Comparison of ENCODE assay signal across 14 cellular contexts in the genomic region with DNA sequence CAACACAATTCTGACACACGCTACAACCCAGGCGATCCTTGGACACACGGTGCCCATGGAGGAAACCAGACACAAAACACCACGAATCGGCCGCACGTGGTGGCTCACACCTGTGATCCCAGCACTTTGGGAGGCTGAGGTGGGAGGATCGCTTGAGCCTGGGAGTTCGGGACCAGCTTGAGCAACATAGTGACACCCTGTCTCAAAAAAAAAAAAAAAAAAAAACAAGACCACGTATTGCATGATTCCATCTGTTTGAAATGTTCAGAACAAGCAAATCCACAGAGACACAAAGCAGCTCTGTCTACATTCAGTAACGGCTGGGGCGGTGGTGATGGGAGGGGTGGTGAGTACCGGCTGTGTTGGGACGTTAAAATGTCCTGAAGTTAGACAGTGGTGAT. TPM values are rescaled to one million over a fixed set of nuclear protein-coding genes. Genes with fewer than 3 reads are reported as not detected.
DNase-seq lines count a peak whose midpoint lies in the region; ATAC-seq and TF ChIP-seq lines count a peak whose summit lies in the region.
"Had no signal": no experiment of that assay in that cellular context is flagged by ENCODE, and none has a peak within 500 bp of the region (broad histone marks: within the 10 kb centered on the region; RNA-seq: fewer than 3 reads in every experiment).

No MANE protein-coding gene starts in this region.

- no peak for TF ChIP-seq CTCF in natural killer cell (IDR thresholded peaks at IDR 0.05)

- intact Hi-C loops in dendritic cell treated with granulocyte-macrophage colony-stimulating factor and Interleukin-4, amounts not matched to agents 40 ng/mL and 50 ng/mL, for 4 days (cut with micrococcal nuclease): loop anchor here (10.0 kb wide), 1 partner anchor 135 kb away; no protein-coding TSS in a partner anchor
- intact Hi-C loops in natural killer cell (cut with micrococcal nuclease): no loop called here

- in situ Hi-C loops in G401 (cut with HindIII; ENCODE audit: low sequenced_read_pairs): no loop called here

- ATAC-seq in natural killer cell: no peak
- no peak for ATAC-seq in HG02870 (IDR thresholded peaks at IDR 0.05; ENCODE audit: unreplicated experiment)
- ATAC-seq in HG03354 (IDR thresholded peaks at IDR 0.05; ENCODE audit: poor library complexity, severe bottlenecking, unreplicated experiment): no peak

- H3K4me3 Mint-ChIP-seq in dendritic cell treated with granulocyte-macrophage colony-stimulating factor and Interleukin-4, amounts not matched to agents 40 ng/mL and 50 ng/mL, for 4 days: peak overlapping the region; percentile 68
- H3K4me3 Mint-ChIP-seq in natural killer cell: peak overlapping the region; percentile 65

- H3K27ac Mint-ChIP-seq in dendritic cell treated with granulocyte-macrophage colony-stimulating factor and Interleukin-4, amounts not matched to agents 40 ng/mL and 50 ng/mL, for 4 days: peak overlapping the region; percentile 92
- H3K27ac Mint-ChIP-seq in natural killer cell: peak overlapping the region; percentile 76 to 87

- peaks cover 9% of the 10 kb centered on the region for H3K27me3 Mint-ChIP-seq in dendritic cell treated with granulocyte-macrophage colony-stimulating factor and Interleukin-4, amounts not matched to agents 40 ng/mL and 50 ng/mL, for 4 days
- H3K27me3 Mint-ChIP-seq in natural killer cell (ENCODE audit: low read depth in 2 of 2): no peaks in the 10 kb centered on the region

- peak; percentile 1 for DNase-seq in stimulated activated CD4-positive, alpha-beta T cell treated with anti-CD3 and anti-CD28 coated beads, Interleukin-4, amount 100 ng/mL, for 1 hour
- DNase-seq in stimulated activated CD4-positive, alpha-beta T cell treated with anti-CD3 and anti-CD28 coated beads, Interleukin-12 subunit alpha, Interleukin-12 subunit beta, amount 100 ng/mL, for 4 hours: no peak
- peak; percentile 15 for DNase-seq in natural killer cell
- no peak for DNase-seq in DMS 273 (lab: John Stamatoyannopoulos, UW; ENCODE audit: unreplicated experiment)
- DNase-seq in G401 (ENCODE audit: low spot score): no peak
- DNase-seq: activated CD4-positive, alpha-beta T cell treated with anti-CD3 and anti-CD28 coated beads, Interleukin-2, amount 50 U/mL, for 4 hours; COR-L47 had no signal

- peaks cover 80% of the 10 kb centered on the region for H3K36me3 Mint-ChIP-seq in dendritic cell treated with granulocyte-macrophage colony-stimulating factor and Interleukin-4, amounts not matched to agents 40 ng/mL and 50 ng/mL, for 4 days (ENCODE audit: low read depth)
- no peaks in the 10 kb centered on the region for H3K36me3 Mint-ChIP-seq in natural killer cell

- peaks cover 84% of the 10 kb centered on the region for H3K4me1 Mint-ChIP-seq in dendritic cell treated with granulocyte-macrophage colony-stimulating factor and Interleukin-4, amounts not matched to agents 40 ng/mL and 50 ng/mL, for 4 days (ENCODE audit: low read depth)
- H3K4me1 Mint-ChIP-seq in natural killer cell: peaks cover 33 to 53% of the 10 kb centered on the region in 2 donors

- no peaks in the 10 kb centered on the region for H3K9me3 Mint-ChIP-seq in dendritic cell treated with granulocyte-macrophage colony-stimulating factor and Interleukin-4, amounts not matched to agents 40 ng/mL and 50 ng/mL, for 4 days
- H3K9me3 Mint-ChIP-seq in natural killer cell: no peaks in the 10 kb centered on the region

RNA-seq across cellular contexts. Expression of a gene that starts 25.2 kb away (rescaled TPM):
- total RNA-seq in natural killer cell: 100 to 1,000 TPM in 1 of 3 donors, 10 to 100 TPM in 2; 87.2 to 117 (median 89.2) TPM
- total RNA-seq in G401 (2014; rRNA removed; shearing (Covaris generic)): 11.7 and 21.3 TPM in 2 replicates

RNA-seq across cellular contexts. Expression of a gene that starts 46.0 kb away (rescaled TPM):
- 10 to 100 TPM; 33.6 to 38.3 (median 33.6) TPM for total RNA-seq in natural killer cell
- total RNA-seq in G401 (2014; rRNA removed; shearing (Covaris generic)): 5.5 and 10.6 TPM in 2 replicates

RNA-seq across cellular contexts. Expression of a gene that starts 53.0 kb away (rescaled TPM):
- total RNA-seq in natural killer cell: 10 to 100 TPM; 69.3 to 81.6 (median 73.2) TPM
- 98.5 and 102 TPM in 2 replicates for total RNA-seq in G401 (2014; rRNA removed; shearing (Covaris generic))

RNA-seq across cellular contexts. Expression of a gene that starts 53.7 kb away (rescaled TPM):
- total RNA-seq in natural killer cell: not detected
- 0.34 TPM in 1 of 2 replicates, not detected in the other for total RNA-seq in G401 (2014; rRNA removed; shearing (Covaris generic))
- total RNA-seq: body of pancreas, kidney epithelial cell, renal cortical epithelial cell, SK-MEL-5 had no signal

Comparison
In these comparisons a context has a peak if more than half of its experiments do, and no peak if none do; other contexts are left out.
1. DNase-seq: peak in stimulated activated CD4-positive, alpha-beta T cell treated with anti-CD3 and anti-CD28 coated beads, Interleukin-4, amount 100 ng/mL, for 1 hour (single experiment) and natural killer cell (single experiment); none in stimulated activated CD4-positive, alpha-beta T cell treated with anti-CD3 and anti-CD28 coated beads, Interleukin-12 subunit alpha, Interleukin-12 subunit beta, amount 100 ng/mL, for 4 hours (single experiment), DMS 273 (single experiment) and G401 (single experiment).